9 cellular contexts compared by ENCODE assay signal in genomic region chr1:48775817-48776399, GRCh38. TPM values are rescaled to one million over a fixed set of nuclear protein-coding genes. Genes with fewer than 3 reads are reported as not detected.
DNase-seq lines count a peak whose midpoint lies in the region; ATAC-seq, FAIRE-seq and TF ChIP-seq lines count a peak whose summit lies in the region.
"Had no signal": no experiment of that assay in that cellular context is flagged by ENCODE, and none has a peak within 500 bp of the region (broad histone marks: within the 10 kb centered on the region; RNA-seq: fewer than 3 reads in every experiment).

No MANE protein-coding gene starts in this region.

- 12% methylated on average over 8 of the region's 8 CpGs for WGBS in SK-N-SH (ENCODE audit: low lambda C conversion rate)

- POLR2A ChIA-PET in SK-N-SH (lab: Yijun Ruan, JAX) = interaction anchor here (0.8 kb wide), 1 partner anchor 121 kb away, joined by 3 read pairs; no protein-coding TSS in a partner anchor

- no peaks in the 10 kb centered on the region for H3K79me2 ChIP-seq in SK-N-SH (ENCODE audit: insufficient read depth)

- H3K9ac ChIP-seq in SK-N-SH = peak overlapping the region; percentile 80

- CTCF ChIA-PET in SK-N-SH (lab: Yijun Ruan, JAX) = interaction anchor here (0.8 to 1.7 kb wide), 6 partner anchors 11 to 198 kb away, joined by 3 to 6 read pairs (median 4); no protein-coding TSS in a partner anchor

- no peaks in the 10 kb centered on the region for H3F3A ChIP-seq in SK-N-SH (replicated peaks; ENCODE audit: insufficient read depth)

- H3K36me3 ChIP-seq in SK-N-SH (replicated peaks in 1 of 2; ENCODE audit: control insufficient read depth in 1 of 2, insufficient read depth in 2 of 2, low read length in 1 of 2) = peaks cover 0 to 26% of the 10 kb centered on the region in 2 experiments
- H3K36me3 ChIP-seq: neutrophil had no signal

- peak; percentile 31 for FAIRE-seq in GM19239 (lab: Jason Lieb, UNC)

- no peaks in the 10 kb centered on the region for H3K27me3 ChIP-seq in SK-N-SH (ENCODE audit: insufficient read depth)

- intact Hi-C loops in left ventricle myocardium superior (cut with micrococcal nuclease) = no loop called here

- no peaks in the 10 kb centered on the region for H4K20me1 ChIP-seq in SK-N-SH (ENCODE audit: insufficient read depth)

- no peaks in the 10 kb centered on the region for H3K9me2 ChIP-seq in SK-N-SH

- H3K4me3 ChIP-seq in SK-N-SH (ENCODE audit: low read depth in 2 of 2, low read length in 1 of 2) (peak overlapping the region; percentile 69 to 85), skeletal muscle cell (ENCODE audit: low read depth, low read length) (peak overlapping the region; percentile 75)

- no peak for TF ChIP-seq RAD21 in SK-N-SH (IDR thresholded peaks at IDR 0.05; ENCODE audit: low read length)

- ATAC-seq in left ventricle myocardium superior (peak; percentile 12), GM18873 (IDR thresholded peaks at IDR 0.05; ENCODE audit: low FRiP score, unreplicated experiment) (no peak)

- DNase-seq in GM19239 (ENCODE audit: insufficient read length, low spot score) (no peak), SK-N-SH (peak; percentile 20), left ventricle myocardium superior (no peak), skeletal muscle cell (ENCODE audit: low read depth) (no peak), LoVo (ENCODE audit: low spot score) (no peak), GM19240 (ENCODE audit: insufficient read length, low spot score) (no peak), OCI-M1 (lab: John Stamatoyannopoulos, UW) (no peak)

- H3K4me2 ChIP-seq in SK-N-SH = peak overlapping the region; percentile 89

- H2AFZ ChIP-seq in SK-N-SH (ENCODE audit: low read depth) = peak overlapping the region; percentile 98

- no peak for TF ChIP-seq EP300 in SK-N-SH (IDR thresholded peaks at IDR 0.05; ENCODE audit: borderline replicate concordance in 1 of 2, low read depth in 1 of 2, low read length in 1 of 2)

- peaks cover 4 to 14% of the 10 kb centered on the region in 2 experiments; a peak in 1 of 4 replicates for H3K4me1 ChIP-seq in SK-N-SH (ENCODE audit: control insufficient read depth in 1 of 2, insufficient read depth in 2 of 2, low read depth in 1 of 2, low read length in 1 of 2)

- H3K9me3 ChIP-seq in SK-N-SH = no peaks in the 10 kb centered on the region
- H3K9me3 ChIP-seq: neutrophil had no signal

- no peak for TF ChIP-seq CTCF in SK-N-SH (IDR thresholded peaks at IDR 0.05)

- no peak overlapping the region; a peak in 2 of 4 replicates for H3K27ac ChIP-seq in SK-N-SH (ENCODE audit: low read depth in 2 of 2, low read length in 1 of 2)
- H3K27ac ChIP-seq: neutrophil had no signal

TF ChIP-seq in SK-N-SH, 30 proteins besides CTCF, POLR2A, EP300 and RAD21:
- TF ChIP-seq NRF1 (IDR thresholded peaks at IDR 0.05; ENCODE audit: low read depth, low read length) (no peak), EZH2phosphoT487 (IDR thresholded peaks at IDR 0.05; ENCODE audit: borderline replicate concordance, low read depth) (no peak), RFX5 (IDR thresholded peaks at IDR 0.05; ENCODE audit: low read length) (no peak), REST (IDR thresholded peaks at IDR 0.05; ENCODE audit: low read depth, low read length) (no peak), FOSL2 (IDR thresholded peaks at IDR 0.05; ENCODE audit: borderline replicate concordance, low read depth) (no peak), MEF2A (IDR thresholded peaks at IDR 0.05; ENCODE audit: borderline replicate concordance, low read depth) (no peak)
TF ChIP-seq in SK-N-SH: peak in this region for 0.

RNA-seq across cellular contexts. Expression of gene BEND5, which starts 0.8 kb away (rescaled TPM):
- 4.3 and 5.6 TPM in 2 replicates for polyA plus RNA-seq in SK-N-SH (2012; rRNA removed)
- polyA plus RNA-seq in SK-N-SH (2012; cell fraction: cytosol; rRNA removed) = 5.8 and 6.3 TPM in 2 replicates
- 3.2 and 4.1 TPM in 2 replicates for polyA plus RNA-seq in SK-N-SH (2012; cell fraction: nucleus; rRNA removed)
- total RNA-seq in left ventricle myocardium superior = 3.9 TPM
